ENCODE assay signal across 26 cellular contexts in genomic region chr17:74813793-74814192, GRCh38. TPM values are rescaled to one million over a fixed set of nuclear protein-coding genes. Genes with fewer than 3 reads are reported as not detected.
"Had no signal": no experiment of that assay in that cellular context is flagged by ENCODE, and none has a peak within 500 bp of the region (broad histone marks: within the 10 kb centered on the region; RNA-seq: fewer than 3 reads in every experiment).

No MANE protein-coding gene starts in this region.

- H3K27ac Mint-ChIP-seq: activated CD4-positive, alpha-beta T cell treated with anti-CD3 and anti-CD28 coated beads, Interleukin-2, amount 10 ng/mL, durations not matched to agents 7 days and 5 days; activated CD8-positive, alpha-beta T cell treated with anti-CD3 and anti-CD28 coated beads, Interleukin-2, amount 10 ng/mL, durations not matched to agents 7 days and 5 days; activated naive CD4-positive, alpha-beta T cell treated with anti-CD3 and anti-CD28 coated beads, Interleukin-2, amount 50 U/mL, for 24 hours; activated T-helper 1 cell treated with anti-CD3 and anti-CD28 coated beads, Interleukin-12 subunit alpha, Interleukin-12 subunit beta, Interleukin-2, Interleukin-4 antibody, amounts not matched to agents 30 ng/mL and 10 ng/mL and 1 ng/mL, durations not matched to agents 14 hours and 24 hours and 36 hours; naive thymus-derived CD4-positive, alpha-beta T cell; neural progenitor cell; progenitor cell of endocrine pancreas; T-cell; T-helper 2 cell treated with Interferon-gamma antibody and Interleukin-4, amounts not matched to agents 5 μg/mL and 100 μg/mL, for 36 hours had no signal

- FAIRE-seq: colon, frontal cortex, TTC549, urothelium cell line had no signal

- H3K4me1 ChIP-seq: body of pancreas, transverse colon had no signal

- ATAC-seq: activated CD8-positive, alpha-beta T cell treated with anti-CD3 and anti-CD28 coated beads, Interleukin-2, amount 10 ng/mL, durations not matched to agents 7 days and 5 days; body of pancreas; naive thymus-derived CD4-positive, alpha-beta T cell had no signal

- H3K9me3 ChIP-seq: body of pancreas, esophagus muscularis mucosa, spleen, transverse colon had no signal

- H3K9ac ChIP-seq: neural progenitor cell had no signal

- H3K4me3 Mint-ChIP-seq: activated CD4-positive, alpha-beta T cell treated with anti-CD3 and anti-CD28 coated beads, Interleukin-2, amount 10 ng/mL, durations not matched to agents 7 days and 5 days; activated CD8-positive, alpha-beta T cell treated with anti-CD3 and anti-CD28 coated beads, Interleukin-2, amount 10 ng/mL, durations not matched to agents 7 days and 5 days; activated naive CD4-positive, alpha-beta T cell treated with anti-CD3 and anti-CD28 coated beads, Interleukin-2, amount 50 U/mL, for 24 hours; activated T-helper 1 cell treated with anti-CD3 and anti-CD28 coated beads, Interleukin-12 subunit alpha, Interleukin-12 subunit beta, Interleukin-2, Interleukin-4 antibody, amounts not matched to agents 30 ng/mL and 10 ng/mL and 1 ng/mL, durations not matched to agents 14 hours and 24 hours and 36 hours; naive thymus-derived CD4-positive, alpha-beta T cell; neural progenitor cell; T-cell; T-helper 2 cell treated with Interferon-gamma antibody and Interleukin-4, amounts not matched to agents 5 μg/mL and 100 μg/mL, for 36 hours had no signal

- H3K27me3 Mint-ChIP-seq: activated CD4-positive, alpha-beta T cell treated with anti-CD3 and anti-CD28 coated beads, Interleukin-2, amount 10 ng/mL, durations not matched to agents 7 days and 5 days; activated naive CD4-positive, alpha-beta T cell treated with anti-CD3 and anti-CD28 coated beads, Interleukin-2, amount 50 U/mL, for 24 hours; naive thymus-derived CD4-positive, alpha-beta T cell; progenitor cell of endocrine pancreas; T-cell had no signal

- H3K9me3 Mint-ChIP-seq: activated CD4-positive, alpha-beta T cell treated with anti-CD3 and anti-CD28 coated beads, Interleukin-2, amount 10 ng/mL, durations not matched to agents 7 days and 5 days; activated naive CD4-positive, alpha-beta T cell treated with anti-CD3 and anti-CD28 coated beads, Interleukin-2, amount 50 U/mL, for 24 hours; activated T-helper 1 cell treated with anti-CD3 and anti-CD28 coated beads, Interleukin-12 subunit alpha, Interleukin-12 subunit beta, Interleukin-2, Interleukin-4 antibody, amounts not matched to agents 30 ng/mL and 10 ng/mL and 1 ng/mL, durations not matched to agents 14 hours and 24 hours and 36 hours; neural progenitor cell; T-cell; T-helper 2 cell treated with Interferon-gamma antibody and Interleukin-4, amounts not matched to agents 5 μg/mL and 100 μg/mL, for 36 hours had no signal

- H3K4me1 Mint-ChIP-seq: activated naive CD4-positive, alpha-beta T cell treated with anti-CD3 and anti-CD28 coated beads, Interleukin-2, amount 50 U/mL, for 24 hours had no signal

- H2AFZ ChIP-seq: neural progenitor cell had no signal

- H3K4me3 ChIP-seq: body of pancreas, esophagus muscularis mucosa, lung, neural progenitor cell, spleen, transverse colon had no signal

- H3K36me3 ChIP-seq: neural progenitor cell, transverse colon had no signal

- H3K4me2 ChIP-seq: neural progenitor cell had no signal

- DNase-seq: activated CD4-positive, alpha-beta T cell treated with anti-CD3 and anti-CD28 coated beads, Interleukin-2, amount 10 ng/mL, durations not matched to agents 7 days and 5 days; activated CD4-positive, CD25-positive, alpha-beta regulatory T cell treated with anti-CD3 and anti-CD28 coated beads, Interleukin-2, amount 50 U/mL, for 72 hours; activated CD8-positive, alpha-beta T cell treated with anti-CD3 and anti-CD28 coated beads, Interleukin-2, amount 10 ng/mL, durations not matched to agents 7 days and 5 days; activated gamma-delta T cell treated with Interleukin-2 at 50 U/mL for 16 hours; body of pancreas; central memory CD4-positive, alpha-beta T cell; left cardiac atrium; spleen; stimulated activated CD4-positive, alpha-beta T cell treated with anti-CD3 and anti-CD28 coated beads, Interleukin-4, amount 100 ng/mL, for 1 hour; stimulated activated naive CD4-positive, alpha-beta T cell; T-cell; transverse colon; WERI-Rb-1 had no signal

- H3K27me3 ChIP-seq: body of pancreas, esophagus muscularis mucosa, neural progenitor cell, spleen, transverse colon had no signal

- H3K27ac ChIP-seq: body of pancreas, esophagus muscularis mucosa, neural progenitor cell, spleen, transverse colon, WERI-Rb-1 had no signal

RNA-seq across cellular contexts. Expression of gene GRIN2C, which starts 45.9 kb away (rescaled TPM):
- total RNA-seq: body of pancreas, dermis microvascular lymphatic vessel endothelial cell, T-cell had no signal
- polyA plus RNA-seq: naive thymus-derived CD4-positive, alpha-beta T cell had no signal
